In the genomic region with DNA sequence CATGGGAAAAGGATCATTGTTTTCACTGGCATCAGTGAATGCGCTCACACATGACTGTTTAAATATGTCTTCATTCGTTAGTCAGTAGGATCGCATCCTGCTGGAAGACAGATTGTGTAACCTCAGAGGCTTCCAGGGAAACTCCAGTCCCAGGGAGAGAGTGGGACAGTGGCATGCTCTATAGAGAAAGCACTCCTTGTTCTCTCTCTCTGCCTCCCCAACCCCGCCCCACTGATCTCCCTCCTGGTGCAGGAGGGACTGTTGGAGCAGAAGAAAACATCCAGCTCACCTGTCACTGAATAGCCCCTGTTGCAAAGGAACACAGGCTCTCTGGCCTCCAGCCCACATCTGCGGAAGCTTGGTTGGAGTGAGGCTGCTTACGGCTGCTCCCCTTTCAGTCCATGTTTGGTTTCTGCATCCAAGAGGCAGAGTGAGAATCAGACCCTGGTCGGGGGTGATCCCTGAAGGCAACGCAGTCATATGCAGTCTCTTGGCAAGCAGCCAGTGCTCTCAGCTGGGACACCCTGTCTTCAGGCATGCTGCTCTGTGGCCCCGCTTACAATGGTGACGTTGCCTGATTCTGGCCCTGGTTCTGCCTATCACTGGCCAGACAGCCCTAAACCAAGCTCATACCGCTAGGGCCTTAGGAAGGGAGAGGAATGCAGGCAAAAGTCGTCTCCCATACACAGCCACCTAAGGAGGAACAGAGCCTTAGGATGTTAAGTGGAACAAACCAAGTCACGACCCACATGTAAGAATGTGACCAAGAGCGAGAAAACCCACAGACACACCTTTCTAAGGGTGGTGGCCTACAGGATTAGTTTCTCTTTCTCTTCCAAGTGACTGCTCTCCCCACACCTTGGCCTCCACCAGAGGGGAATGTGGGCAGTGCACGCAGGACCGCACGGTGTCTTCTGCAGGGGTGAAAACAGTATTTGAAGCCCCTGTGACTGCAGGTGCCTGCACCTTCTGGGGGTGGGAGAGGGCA, we compare ENCODE assay signal across 10 cellular contexts. TPM values are rescaled to one million over a fixed set of nuclear protein-coding genes. Genes with fewer than 3 reads are reported as not detected.
DNase-seq lines count a peak whose midpoint lies in the region; ATAC-seq, FAIRE-seq and TF ChIP-seq lines count a peak whose summit lies in the region.
"Had no signal": no experiment of that assay in that cellular context is flagged by ENCODE, and none has a peak within 500 bp of the region (broad histone marks: within the 10 kb centered on the region; RNA-seq: fewer than 3 reads in every experiment).

No MANE protein-coding gene starts in this region.

- H3K27ac ChIP-seq in left lung (no peak overlapping the region), thyroid gland (peak overlapping the region; percentile 23 to 71 (median 44)), trophoblast cell (ENCODE audit: low read depth, low read length) (no peak overlapping the region)
- H3K27ac ChIP-seq in CD4-positive, alpha-beta memory T cell (ENCODE audit: low read depth, low read length) = no peak overlapping the region

- DNase-seq in NCI-H82 (lab: John Stamatoyannopoulos, UW) (peak; percentile 17), NCI-H82 treated with DMSO at 0.1 percent for 48 hours (lab: John Stamatoyannopoulos, UW; ENCODE audit: unreplicated experiment) (no peak), bronchial epithelial cell (ENCODE audit: low read depth) (peak; percentile 77), left lung (no peak), thyroid gland (peak; percentile 78 to 79), NCI-H1694 (lab: John Stamatoyannopoulos, UW) (no peak), trophoblast cell (no peak)
- no peak for DNase-seq in CD4-positive, alpha-beta memory T cell
- DNase-seq: BE2C, GOT3 had no signal

- H3K9me3 Mint-ChIP-seq in CD4-positive, alpha-beta memory T cell = peaks cover 0 to 2% (median 0%) of the 10 kb centered on the region in 8 donors

- no peak overlapping the region for H4K91ac ChIP-seq in trophoblast cell (ENCODE audit: low read depth, low read length)

- TF ChIP-seq CTCF in bronchial epithelial cell (IDR thresholded peaks at IDR 0.05; ENCODE audit: insufficient read depth, low read length, severe bottlenecking) (no peak), left lung (IDR thresholded peaks at IDR 0.05) (no peak), thyroid gland (IDR thresholded peaks at IDR 0.05) (no peak)

- no peaks in the 10 kb centered on the region for H3K79me1 ChIP-seq in trophoblast cell (ENCODE audit: low read length)

- H3K4me1 ChIP-seq in left lung = peaks cover 0 to 4% of the 10 kb centered on the region in 2 donors
- H3K4me1 ChIP-seq in thyroid gland = peaks cover 32 to 38% of the 10 kb centered on the region in 2 donors
- H3K4me1 ChIP-seq in CD4-positive, alpha-beta memory T cell (ENCODE audit: insufficient read depth, low read length) = no peaks in the 10 kb centered on the region
- no peaks in the 10 kb centered on the region for H3K4me1 ChIP-seq in trophoblast cell (ENCODE audit: control insufficient read depth in 1 of 2, insufficient read depth in 2 of 2, low read length in 2 of 2)
- H3K4me1 ChIP-seq: BE2C had no signal

- no peak overlapping the region for H3K9ac ChIP-seq in trophoblast cell (ENCODE audit: low read length)

- H2BK5ac ChIP-seq in trophoblast cell (ENCODE audit: low read depth, low read length, poor library complexity) = no peak overlapping the region

- no peak overlapping the region for H3K18ac ChIP-seq in trophoblast cell (ENCODE audit: low read length)

- no peak overlapping the region for H3K14ac ChIP-seq in trophoblast cell (ENCODE audit: low read length)

- no peak overlapping the region for H3K4me2 ChIP-seq in trophoblast cell (ENCODE audit: low read length)

- peak; percentile 71 for ATAC-seq in left lung

- CTCF ChIA-PET in CD4-positive, alpha-beta memory T cell (lab: Charles Lee; ENCODE audit: partially characterized antibody) = no interaction called here

- no peak overlapping the region for H3K4me3 Mint-ChIP-seq in CD4-positive, alpha-beta memory T cell

- no peak overlapping the region for H2BK120ac ChIP-seq in trophoblast cell (ENCODE audit: insufficient read depth, low read length, poor library complexity)

- H3K36me3 ChIP-seq in bronchial epithelial cell (ENCODE audit: control insufficient read depth, insufficient read depth, low read length) (peaks cover 6% of the 10 kb centered on the region), left lung (no peaks in the 10 kb centered on the region), thyroid gland (no peaks in the 10 kb centered on the region), trophoblast cell (ENCODE audit: control insufficient read depth in 1 of 2, insufficient read depth in 2 of 2, low read length in 2 of 2) (no peaks in the 10 kb centered on the region)
- H3K36me3 ChIP-seq in CD4-positive, alpha-beta memory T cell (ENCODE audit: insufficient read depth, low read length) = no peaks in the 10 kb centered on the region
- H3K36me3 ChIP-seq: BE2C had no signal

- peaks cover 15 to 22% of the 10 kb centered on the region in 2 donors for H3K27me3 Mint-ChIP-seq in CD4-positive, alpha-beta memory T cell

- no peaks in the 10 kb centered on the region for H3K4me1 Mint-ChIP-seq in CD4-positive, alpha-beta memory T cell

- no peak overlapping the region for H4K8ac ChIP-seq in trophoblast cell (ENCODE audit: low read depth, low read length)

- no peaks in the 10 kb centered on the region for H3K9me3 ChIP-seq in left lung
- H3K9me3 ChIP-seq in thyroid gland = no peaks in the 10 kb centered on the region
- H3K9me3 ChIP-seq in CD4-positive, alpha-beta memory T cell (ENCODE audit: control insufficient read depth in 1 of 2, low read length in 2 of 2) = no peaks in the 10 kb centered on the region
- H3K9me3 ChIP-seq in trophoblast cell (ENCODE audit: insufficient read depth, low read depth, low read length) = no peaks in the 10 kb centered on the region
- H3K9me3 ChIP-seq: BE2C had no signal

- no peak overlapping the region for H3K4me3 ChIP-seq in bronchial epithelial cell (ENCODE audit: low read depth, low read length)
- no peak overlapping the region for H3K4me3 ChIP-seq in left lung
- no peak overlapping the region for H3K4me3 ChIP-seq in thyroid gland (replicated peaks in 1 of 3)
- no peak overlapping the region for H3K4me3 ChIP-seq in CD4-positive, alpha-beta memory T cell (ENCODE audit: low read length in 2 of 2)
- no peak overlapping the region for H3K4me3 ChIP-seq in trophoblast cell (ENCODE audit: low read depth, low read length)

- H2AK5ac ChIP-seq in trophoblast cell (ENCODE audit: low read length) = no peak overlapping the region

- intact Hi-C loops in left lung (cut with DNase I) (no loop called here), thyroid gland (cut with DNase I) (no loop called here)
- intact Hi-C loops in CD4-positive, alpha-beta memory T cell (cut with micrococcal nuclease) = no loop called here

- POLR2A ChIA-PET in CD4-positive, alpha-beta memory T cell (lab: Charles Lee; ENCODE audit: partially characterized antibody) = no interaction called here

- H3K27me3 ChIP-seq in bronchial epithelial cell (ENCODE audit: control insufficient read depth, insufficient read depth, low read length) (no peaks in the 10 kb centered on the region), left lung (no peaks in the 10 kb centered on the region), thyroid gland (no peaks in the 10 kb centered on the region), trophoblast cell (ENCODE audit: insufficient read depth, low read length) (no peaks in the 10 kb centered on the region)
- H3K27me3 ChIP-seq in CD4-positive, alpha-beta memory T cell (ENCODE audit: insufficient read depth, low read length) = no peaks in the 10 kb centered on the region
- H3K27me3 ChIP-seq: BE2C had no signal

- no peak overlapping the region for H2AFZ ChIP-seq in trophoblast cell (ENCODE audit: insufficient read depth, low read length, poor library complexity)

- WGBS in thyroid gland, 2 donors = 45 to 50% methylated on average over 17 of the region's 17 CpGs
- WGBS in trophoblast cell (ENCODE audit: extremely low coverage, insufficient coverage, insufficient read length) = no CpG with 5 or more reads among the region's 17 CpGs

- no peak overlapping the region for H3K23ac ChIP-seq in trophoblast cell (ENCODE audit: low read length)

- no peak overlapping the region for H4K12ac ChIP-seq in trophoblast cell (ENCODE audit: low read depth, low read length)

- no peak overlapping the region for H3K27ac Mint-ChIP-seq in CD4-positive, alpha-beta memory T cell

- peak in 1 of 2 donors; percentile 12 for TF ChIP-seq POLR2A in thyroid gland (IDR thresholded peaks at IDR 0.05)

- no peak overlapping the region for H2BK12ac ChIP-seq in trophoblast cell (ENCODE audit: low read length)

- H3K36me3 Mint-ChIP-seq in CD4-positive, alpha-beta memory T cell = no peaks in the 10 kb centered on the region

- no peak for FAIRE-seq in bronchial epithelial cell (lab: Jason Lieb, UNC)

- H3K4ac ChIP-seq in trophoblast cell (ENCODE audit: low read depth, low read length) = no peak overlapping the region

- no peaks in the 10 kb centered on the region for H3K79me2 ChIP-seq in trophoblast cell (ENCODE audit: control insufficient read depth, insufficient read depth, low read length, poor library complexity)

RNA-seq across cellular contexts. Expression of a gene that starts 39.7 kb away (rescaled TPM):
- total RNA-seq in bronchial epithelial cell = 43.1 and 64.8 TPM in 2 replicates
- total RNA-seq in left lung = 10 to 100 TPM; 41.5 to 44.6 TPM
- total RNA-seq in thyroid gland = 10 to 100 TPM; 59.0 to 89.1 (median 68.1) TPM
- not detected for total RNA-seq in CD4-positive, alpha-beta memory T cell
- under 1 TPM; 0.10 to 0.52 TPM for polyA plus RNA-seq in CD4-positive, alpha-beta memory T cell
- polyA plus RNA-seq in trophoblast cell (2013) = 7.6 and 8.6 TPM in 2 replicates

Comparison
In these comparisons a context has a peak if more than half of its experiments do, and no peak if none do; other contexts are left out.
1. DNase-seq: peak in NCI-H82 (single experiment), bronchial epithelial cell (single experiment) and thyroid gland (2 of 2); none in NCI-H82 treated with DMSO at 0.1 percent for 48 hours (single experiment), left lung (0 of 2), CD4-positive, alpha-beta memory T cell (0 of 5), NCI-H1694 (single experiment) and trophoblast cell (0 of 2).
2. H3K27ac ChIP-seq: peak in thyroid gland (3 of 3); none in left lung (0 of 2), CD4-positive, alpha-beta memory T cell (single experiment) and trophoblast cell (single experiment).
3. RNA of a gene that starts 39.7 kb away (total RNA-seq): 59.0 to 89.1 TPM in thyroid gland, 43.1 to 64.8 TPM in bronchial epithelial cell and 41.5 to 44.6 TPM in left lung; not detected in CD4-positive, alpha-beta memory T cell; every median in the first group is over 10 times any median in the second.